ENCODE assay signal across 18 cellular contexts in the genomic region with DNA sequence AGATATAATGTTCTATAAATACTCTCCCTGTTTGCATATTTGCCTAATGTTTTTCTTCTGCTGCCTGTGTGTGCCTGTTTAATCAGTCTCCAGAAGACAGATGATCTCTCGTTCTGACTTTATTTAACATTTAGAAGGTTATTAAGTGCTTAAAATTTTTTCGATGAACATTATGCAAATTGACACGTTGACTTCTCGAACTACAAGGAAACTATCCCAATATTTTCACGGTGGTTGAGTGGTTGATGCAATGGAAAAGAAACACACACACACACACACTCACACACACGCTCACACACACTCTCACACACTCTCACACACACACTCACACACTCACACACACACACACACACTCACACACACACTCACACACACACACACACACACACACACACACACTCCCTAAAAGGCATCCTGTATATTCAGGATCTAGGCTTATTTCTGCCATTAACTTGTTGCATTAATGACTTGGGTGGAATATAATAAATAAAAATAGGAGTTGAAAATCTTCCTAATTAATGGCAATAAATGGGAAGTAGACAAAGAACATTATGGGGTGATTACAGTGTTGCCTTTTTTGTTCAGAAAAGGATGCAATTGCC.
"Had no signal": no experiment of that assay in that cellular context is flagged by ENCODE, and none has a peak within 500 bp of the region (broad histone marks: within the 10 kb centered on the region; RNA-seq: fewer than 3 reads in every experiment).

No MANE protein-coding gene starts in this region.

- H3K4me3 Mint-ChIP-seq: activated CD8-positive, alpha-beta memory T cell treated with anti-CD3 and anti-CD28 coated beads, Interleukin-2, amount 10 ng/mL, durations not matched to agents 7 days and 5 days; activated naive CD8-positive, alpha-beta T cell; activated T-cell treated with anti-CD3 and anti-CD28 coated beads, Interleukin-2, amount 50 U/mL, for 24 hours; natural killer cell treated with Interleukin-12 subunit alpha and Interleukin-12 subunit beta and Interleukin-15 and Interleukin-18, amount 100 ng/mL, for 72 hours; stimulated activated naive CD8-positive, alpha-beta T cell treated with anti-CD3 and anti-CD28 coated beads, Interleukin-15, Interleukin-2, amounts not matched to agents 100 ng/mL and 50 ng/mL, for 24 hours had no signal

- H3K9me3 Mint-ChIP-seq: activated T-cell treated with anti-CD3 and anti-CD28 coated beads, Interleukin-2, amount 50 U/mL, for 24 hours; natural killer cell treated with Interleukin-12 subunit alpha and Interleukin-12 subunit beta and Interleukin-15 and Interleukin-18, amount 100 ng/mL, for 72 hours; stimulated activated naive CD8-positive, alpha-beta T cell treated with anti-CD3 and anti-CD28 coated beads, Interleukin-15, Interleukin-2, amounts not matched to agents 100 ng/mL and 50 ng/mL, for 24 hours had no signal

- H3K27ac Mint-ChIP-seq: activated CD8-positive, alpha-beta memory T cell treated with anti-CD3 and anti-CD28 coated beads, Interleukin-2, amount 10 ng/mL, durations not matched to agents 7 days and 5 days; activated naive CD8-positive, alpha-beta T cell; activated T-cell treated with anti-CD3 and anti-CD28 coated beads, Interleukin-2, amount 50 U/mL, for 24 hours; natural killer cell treated with Interleukin-12 subunit alpha and Interleukin-12 subunit beta and Interleukin-15 and Interleukin-18, amount 100 ng/mL, for 72 hours; stimulated activated naive CD8-positive, alpha-beta T cell treated with anti-CD3 and anti-CD28 coated beads, Interleukin-15, Interleukin-2, amounts not matched to agents 100 ng/mL and 50 ng/mL, for 24 hours had no signal

- DNase-seq: activated CD4-positive, alpha-beta T cell treated with anti-CD3 and anti-CD28 coated beads, Interleukin-2, amount 50 U/mL, for 48 hours; activated CD4-positive, CD25-positive, alpha-beta regulatory T cell treated with anti-CD3 and anti-CD28 coated beads, Interleukin-2, amount 50 U/mL, for 72 hours; activated CD8-positive, alpha-beta memory T cell treated with anti-CD3 and anti-CD28 coated beads, Interleukin-2, amount 10 ng/mL, durations not matched to agents 7 days and 5 days; activated effector memory CD4-positive, alpha-beta T cell treated with Interleukin-2 at 50 U/mL for 16 hours; activated T-cell treated with anti-CD3 and anti-CD28 coated beads, Interleukin-2, amount 50 U/mL, for 24 hours; amygdala; effector CD4-positive, alpha-beta T cell; head of caudate nucleus; islet precursor cell; mesenchymal stem cell; stimulated activated CD4-positive, alpha-beta T cell treated with anti-CD3 and anti-CD28 coated beads, Interleukin-4, amount 100 ng/mL, for 24 hours; SW 1271 had no signal

- H3K4me3 ChIP-seq: thoracic aorta had no signal

- H3K36me3 Mint-ChIP-seq: activated CD8-positive, alpha-beta memory T cell treated with anti-CD3 and anti-CD28 coated beads, Interleukin-2, amount 10 ng/mL, durations not matched to agents 7 days and 5 days; activated naive CD8-positive, alpha-beta T cell; natural killer cell treated with Interleukin-12 subunit alpha and Interleukin-12 subunit beta and Interleukin-15 and Interleukin-18, amount 100 ng/mL, for 72 hours had no signal

- FAIRE-seq: colon had no signal

- H3K9me3 ChIP-seq: thoracic aorta had no signal

- ATAC-seq: activated CD8-positive, alpha-beta memory T cell treated with anti-CD3 and anti-CD28 coated beads, Interleukin-2, amount 10 ng/mL, durations not matched to agents 7 days and 5 days; left lobe of liver; natural killer cell treated with Interleukin-12 subunit alpha and Interleukin-12 subunit beta and Interleukin-15 and Interleukin-18, amount 100 ng/mL, for 72 hours had no signal

- H3K36me3 ChIP-seq: thoracic aorta had no signal
